ENCODE assay signal across 16 cellular contexts in genomic region chr15:40366204-40367037, GRCh38. TPM values are rescaled to one million over a fixed set of nuclear protein-coding genes. Genes with fewer than 3 reads are reported as not detected.
DNase-seq lines count a peak whose midpoint lies in the region; ATAC-seq and TF ChIP-seq lines count a peak whose summit lies in the region.
"Had no signal": no experiment of that assay in that cellular context is flagged by ENCODE, and none has a peak within 500 bp of the region (broad histone marks: within the 10 kb centered on the region; RNA-seq: fewer than 3 reads in every experiment).

No MANE protein-coding gene starts in this region.

- H3K4me3 ChIP-seq in heart right ventricle (no peak overlapping the region), DOHH2 (ENCODE audit: low read length) (no peak overlapping the region), gastrocnemius medialis (no peak overlapping the region)
- H3K4me3 ChIP-seq: thoracic aorta had no signal

- H3K27me3 Mint-ChIP-seq in central memory CD8-positive, alpha-beta T cell = no peaks in the 10 kb centered on the region

- H3K4me3 Mint-ChIP-seq in central memory CD8-positive, alpha-beta T cell = peak overlapping the region; percentile 83
- H3K4me3 Mint-ChIP-seq: HFFc6, nephron progenitor cell had no signal

- no peak for DNase-seq in heart right ventricle
- DNase-seq in left ventricle myocardium superior = no peak
- DNase-seq in central memory CD8-positive, alpha-beta T cell (ENCODE audit: low spot score in 2 of 2) = no peak
- no peak for DNase-seq in gastrocnemius medialis
- no peak for DNase-seq in cerebellar cortex (ENCODE audit: low spot score)
- no peak for DNase-seq in stimulated activated CD4-positive, alpha-beta T cell treated with anti-CD3 and anti-CD28 coated beads, Interleukin-12 subunit alpha, Interleukin-12 subunit beta, amount 100 ng/mL, for 4 hours
- DNase-seq: DMS79, HFFc6, lower lobe of right lung, NCI-H1930, NCI-H526 treated with DMSO at 0.1 percent for 48 hours, nephron progenitor cell had no signal

- H3K36me3 ChIP-seq in heart right ventricle = no peaks in the 10 kb centered on the region
- no peaks in the 10 kb centered on the region for H3K36me3 ChIP-seq in DOHH2 (ENCODE audit: control insufficient read depth, low read length)
- no peaks in the 10 kb centered on the region for H3K36me3 ChIP-seq in gastrocnemius medialis
- H3K36me3 ChIP-seq: lower lobe of right lung, thoracic aorta had no signal

- H4K20me1 ChIP-seq in DOHH2 (ENCODE audit: control insufficient read depth, insufficient read depth, low read depth, low read length) = no peaks in the 10 kb centered on the region

- H3K9me3 ChIP-seq in heart right ventricle (no peaks in the 10 kb centered on the region), DOHH2 (ENCODE audit: control insufficient read depth, insufficient read depth, low read length) (no peaks in the 10 kb centered on the region), gastrocnemius medialis (no peaks in the 10 kb centered on the region)
- H3K9me3 ChIP-seq: lower lobe of right lung, thoracic aorta had no signal

- intact Hi-C loops in heart right ventricle (cut with DNase I) (loop anchor here in 6 of 10 donors (2.0 to 10.0 kb wide), 6 partner anchors 26 to 146 kb away; partner anchors contain the start of genes CCDC9B (in 1 of the 6), INAFM2 (in 1 of the 6) and IVD (in 1 of the 6)), left ventricle myocardium superior (cut with micrococcal nuclease) (no loop called here), gastrocnemius medialis (cut with DNase I; ENCODE audit: low total_unique reads) (loop anchor here (1.0 kb wide), 2 partner anchors 21 to 43 kb away; partner anchors contain the start of gene INAFM2)

- TF ChIP-seq POLR2A in gastrocnemius medialis (IDR thresholded peaks at IDR 0.05) = no peak

- H3F3A ChIP-seq in DOHH2 (ENCODE audit: control insufficient read depth, insufficient read depth) = no peaks in the 10 kb centered on the region

- H3K27me3 ChIP-seq in heart right ventricle (no peaks in the 10 kb centered on the region), DOHH2 (ENCODE audit: control insufficient read depth, low read length) (peaks cover 6% of the 10 kb centered on the region; the same call in 1 of the 2 replicates), gastrocnemius medialis (no peaks in the 10 kb centered on the region)

- H3K4me1 Mint-ChIP-seq in central memory CD8-positive, alpha-beta T cell = peaks cover 52% of the 10 kb centered on the region

- H3K27ac Mint-ChIP-seq in central memory CD8-positive, alpha-beta T cell (ENCODE audit: low read depth) = no peak overlapping the region
- H3K27ac Mint-ChIP-seq: HFFc6, nephron progenitor cell had no signal

- ATAC-seq in heart right ventricle (peak in 2 of 8 donors; percentile 2 to 6), left ventricle myocardium superior (no peak), gastrocnemius medialis (no peak), GM21360 (IDR thresholded peaks at IDR 0.05; ENCODE audit: unreplicated experiment) (no peak)
- ATAC-seq in central memory CD8-positive, alpha-beta T cell (replicated peaks; ENCODE audit: extremely low read depth, poor library complexity, severe bottlenecking) = no peak

- H3K36me3 Mint-ChIP-seq in central memory CD8-positive, alpha-beta T cell (ENCODE audit: insufficient read depth) = no peaks in the 10 kb centered on the region

- in situ Hi-C loops in gastrocnemius medialis (cut with MboI; ENCODE audit: low sequenced_read_pairs in 4 of 4) = no loop called here

- no peaks in the 10 kb centered on the region for H3K9me3 Mint-ChIP-seq in central memory CD8-positive, alpha-beta T cell
- H3K9me3 Mint-ChIP-seq: HFFc6, nephron progenitor cell had no signal

- H3K9me2 ChIP-seq in DOHH2 (replicated peaks; ENCODE audit: control insufficient read depth, low read length) = no peaks in the 10 kb centered on the region

- peak overlapping the region; percentile 79; the same call in 1 of the 2 replicates for H3K4me2 ChIP-seq in DOHH2 (ENCODE audit: low read length)

- TF ChIP-seq CTCF in heart right ventricle (IDR thresholded peaks at IDR 0.05) = no peak
- TF ChIP-seq CTCF in DOHH2 (IDR thresholded peaks at IDR 0.05; ENCODE audit: low read depth, low read length, poor library complexity, severe bottlenecking) = no peak
- no peak for TF ChIP-seq CTCF in gastrocnemius medialis (IDR thresholded peaks at IDR 0.05 in 4 of 5, conservative IDR thresholded peaks at IDR 0.05 in 1 of 5)

- peaks cover 3 to 38% (median 27%) of the 10 kb centered on the region in 9 donors for H3K4me1 ChIP-seq in heart right ventricle
- H3K4me1 ChIP-seq in DOHH2 (ENCODE audit: control insufficient read depth, low read length) = peaks cover 16% of the 10 kb centered on the region
- peaks cover 18 to 20% of the 10 kb centered on the region in 2 donors for H3K4me1 ChIP-seq in gastrocnemius medialis

- 76 to 79% methylated on average over 7 of the region's 7 CpGs for WGBS in heart right ventricle, 2 donors

- H3K27ac ChIP-seq in heart right ventricle = peak overlapping the region in 9 of 10 donors; percentile 60 to 91 (median 86)
- no peak overlapping the region for H3K27ac ChIP-seq in DOHH2 (ENCODE audit: low read depth, low read length)
- peak overlapping the region; percentile 77 to 92 (median 84) for H3K27ac ChIP-seq in gastrocnemius medialis
- H3K27ac ChIP-seq: thoracic aorta had no signal

- no peaks in the 10 kb centered on the region for H3K79me2 ChIP-seq in DOHH2 (ENCODE audit: control insufficient read depth, low read length)

RNA-seq across cellular contexts. Expression of gene DISP2, which starts 8.4 kb away (rescaled TPM):
- total RNA-seq in heart right ventricle (1 to 10 TPM in 2 of 10 donors, under 1 TPM in 8; 0.08 to 1.3 (median 0.71) TPM), left ventricle myocardium superior (5.2 TPM), gastrocnemius medialis (under 1 TPM; 0.02 to 0.12 (median 0.06) TPM)
- polyA plus RNA-seq in heart right ventricle = 1 to 10 TPM in 1 of 2 donors, under 1 TPM in 1; 0.16 to 2.7 TPM

RNA-seq across cellular contexts. Expression of gene PHGR1, which starts 15.6 kb away (rescaled TPM):
- total RNA-seq in heart right ventricle (not detected), left ventricle myocardium superior (not detected), gastrocnemius medialis (10 to 100 TPM in 1 of 4 donors, not detected in 3; 12.1 TPM)
- not detected for polyA plus RNA-seq in heart right ventricle
- total RNA-seq: epithelial cell of proximal tubule, HFFc6, lower lobe of right lung, thoracic aorta had no signal

RNA-seq across cellular contexts. Expression of gene KNSTRN, which starts 16.1 kb away (rescaled TPM):
- total RNA-seq in heart right ventricle (10 to 100 TPM in 3 of 10 donors, 1 to 10 TPM in 7; 5.3 to 16.0 (median 8.3) TPM), left ventricle myocardium superior (10.1 TPM), gastrocnemius medialis (10 to 100 TPM; 10.8 to 30.9 (median 22.1) TPM)
- 10 to 100 TPM in 1 of 2 donors, 1 to 10 TPM in 1; 8.2 to 13.1 TPM for polyA plus RNA-seq in heart right ventricle

RNA-seq across cellular contexts. Expression of gene CCDC9B, which starts 25.7 kb away (rescaled TPM):
- total RNA-seq in heart right ventricle (100 to 1,000 TPM; 113 to 190 (median 151) TPM), left ventricle myocardium superior (169 TPM), gastrocnemius medialis (10 to 100 TPM; 14.4 to 55.1 (median 20.5) TPM)
- polyA plus RNA-seq in heart right ventricle = 10 to 100 TPM; 13.0 to 97.4 TPM

RNA-seq across cellular contexts. Expression of gene IVD, which starts 39.2 kb away (rescaled TPM):
- total RNA-seq in heart right ventricle (100 to 1,000 TPM in 7 of 10 donors, 10 to 100 TPM in 3; 71.1 to 143 (median 109) TPM), left ventricle myocardium superior (97.2 TPM), gastrocnemius medialis (10 to 100 TPM; 27.4 to 34.1 (median 29.1) TPM)
- polyA plus RNA-seq in heart right ventricle = 10 to 100 TPM; 42.2 to 44.4 TPM
